1 cellular context compared by ENCODE assay signal in genomic region chr15:41568350-41569017, GRCh38.
TF ChIP-seq lines count a peak whose summit lies in the region.

No MANE protein-coding gene starts in this region.

TF ChIP-seq in HepG2, 621 proteins besides CTCF, POLR2A, EP300 and RAD21 (continued from another document and continues in another):
- TF ChIP-seq AKNA (CRISPR knock-in tag; IDR thresholded peaks at IDR 0.05; ENCODE audit: borderline replicate concordance) (no peak), ZNF670 (CRISPR knock-in tag; IDR thresholded peaks at IDR 0.05; ENCODE audit: borderline replicate concordance) (no peak), SNAPC5 (CRISPR knock-in tag; IDR thresholded peaks at IDR 0.05; ENCODE audit: borderline replicate concordance) (no peak), TBL1XR1 (IDR thresholded peaks at IDR 0.05; ENCODE audit: borderline replicate concordance, low read length, partially characterized antibody) (peak; percentile 69), ZNF224 (CRISPR knock-in tag; IDR thresholded peaks at IDR 0.05) (no peak), SP2 (CRISPR knock-in tag; IDR thresholded peaks at IDR 0.05) (no peak), ZNF569 (CRISPR knock-in tag; IDR thresholded peaks at IDR 0.05; ENCODE audit: borderline replicate concordance) (no peak), ZNF674 (CRISPR knock-in tag; IDR thresholded peaks at IDR 0.05; ENCODE audit: low read depth) (no peak), ZNF484 (CRISPR knock-in tag; IDR thresholded peaks at IDR 0.05; ENCODE audit: borderline replicate concordance, low read depth) (no peak), MYC (CRISPR knock-in tag; IDR thresholded peaks at IDR 0.05; ENCODE audit: borderline replicate concordance) (peak; percentile 81), ZNF7 (CRISPR knock-in tag; IDR thresholded peaks at IDR 0.05) (no peak), TBX3 (IDR thresholded peaks at IDR 0.05; ENCODE audit: borderline replicate concordance) (peak; percentile 22; the same call in 1 of the 2 replicates), CHD2 (IDR thresholded peaks at IDR 0.05; ENCODE audit: low read depth, low read length) (peak; percentile 71; the same call in 1 of the 2 replicates), ATF7 (IDR thresholded peaks at IDR 0.05) (no peak), ATF7 (CRISPR knock-in tag; IDR thresholded peaks at IDR 0.05) (peak; percentile 74; the same call in 1 of the 2 replicates), ZNF672 (CRISPR knock-in tag; IDR thresholded peaks at IDR 0.05) (no peak), PRDM10 (CRISPR knock-in tag; IDR thresholded peaks at IDR 0.05; ENCODE audit: low read depth) (no peak), HIVEP1 (CRISPR knock-in tag; IDR thresholded peaks at IDR 0.05) (no peak), ZFP62 (CRISPR knock-in tag; IDR thresholded peaks at IDR 0.05) (0 out of 2 replicates have a peak, but pooled peaks have one; percentile 4), ESRRA (CRISPR knock-in tag; IDR thresholded peaks at IDR 0.05; ENCODE audit: low read depth) (no peak), JUND (CRISPR knock-in tag; IDR thresholded peaks at IDR 0.05) (peak; percentile 65; the same call in 1 of the 2 replicates), ZNF572 (CRISPR knock-in tag; IDR thresholded peaks at IDR 0.05) (no peak), ZNF780A (CRISPR knock-in tag; IDR thresholded peaks at IDR 0.05) (no peak), TOE1 (CRISPR knock-in tag; IDR thresholded peaks at IDR 0.05) (no peak), ZNF878 (CRISPR knock-in tag; IDR thresholded peaks at IDR 0.05) (peak; percentile 81), MXD1 (CRISPR knock-in tag; IDR thresholded peaks at IDR 0.05) (no peak), AGO2 (optimal IDR thresholded peaks at IDR 0.05; ENCODE audit: low read depth, low read length) (no peak), NRL (CRISPR knock-in tag; IDR thresholded peaks at IDR 0.05; ENCODE audit: borderline replicate concordance) (peak; percentile 77), HDAC1 (CRISPR knock-in tag; IDR thresholded peaks at IDR 0.05) (peak; percentile 91), FOSL2 (CRISPR knock-in tag; IDR thresholded peaks at IDR 0.05) (peak; percentile 44; the same call in 1 of the 2 replicates), ZSCAN20 (CRISPR knock-in tag; IDR thresholded peaks at IDR 0.05; ENCODE audit: borderline replicate concordance) (no peak), ARID2 (CRISPR knock-in tag; IDR thresholded peaks at IDR 0.05; ENCODE audit: borderline replicate concordance) (no peak), SNAI1 (CRISPR knock-in tag; IDR thresholded peaks at IDR 0.05; ENCODE audit: borderline replicate concordance) (no peak), ZNF720 (CRISPR knock-in tag; IDR thresholded peaks at IDR 0.05) (no peak), ZNF276 (CRISPR knock-in tag; IDR thresholded peaks at IDR 0.05; ENCODE audit: low read depth) (peak; percentile 58; the same call in 1 of the 2 replicates), ZBTB44 (CRISPR knock-in tag; IDR thresholded peaks at IDR 0.05) (no peak), SMAD9 (CRISPR knock-in tag; IDR thresholded peaks at IDR 0.05) (no peak), CREB1 (IDR thresholded peaks at IDR 0.05) (no peak), CREB1 (CRISPR knock-in tag; IDR thresholded peaks at IDR 0.05) (no peak), E2F1 (CRISPR knock-in tag; IDR thresholded peaks at IDR 0.05) (no peak), ZNF577 (CRISPR knock-in tag; IDR thresholded peaks at IDR 0.05; ENCODE audit: borderline replicate concordance, low read depth) (no peak), ZNF639 (CRISPR knock-in tag; conservative IDR thresholded peaks at IDR 0.05) (0 out of 2 replicates have a peak, but pooled peaks have one; percentile 39), ZIK1 (CRISPR knock-in tag; IDR thresholded peaks at IDR 0.05; ENCODE audit: borderline replicate concordance, low read depth) (peak; percentile 43; the same call in 1 of the 2 replicates), MED13 (CRISPR knock-in tag; IDR thresholded peaks at IDR 0.05) (peak; percentile 65; the same call in 1 of the 2 replicates), KMT2A (CRISPR knock-in tag; IDR thresholded peaks at IDR 0.05) (no peak), ZNF543 (CRISPR knock-in tag; IDR thresholded peaks at IDR 0.05) (peak; percentile 46; the same call in 1 of the 2 replicates), PRDM15 (CRISPR knock-in tag; IDR thresholded peaks at IDR 0.05) (0 out of 2 replicates have a peak, but pooled peaks have one; percentile 26)
